1 cellular context compared by ENCODE assay signal in the genomic region with DNA sequence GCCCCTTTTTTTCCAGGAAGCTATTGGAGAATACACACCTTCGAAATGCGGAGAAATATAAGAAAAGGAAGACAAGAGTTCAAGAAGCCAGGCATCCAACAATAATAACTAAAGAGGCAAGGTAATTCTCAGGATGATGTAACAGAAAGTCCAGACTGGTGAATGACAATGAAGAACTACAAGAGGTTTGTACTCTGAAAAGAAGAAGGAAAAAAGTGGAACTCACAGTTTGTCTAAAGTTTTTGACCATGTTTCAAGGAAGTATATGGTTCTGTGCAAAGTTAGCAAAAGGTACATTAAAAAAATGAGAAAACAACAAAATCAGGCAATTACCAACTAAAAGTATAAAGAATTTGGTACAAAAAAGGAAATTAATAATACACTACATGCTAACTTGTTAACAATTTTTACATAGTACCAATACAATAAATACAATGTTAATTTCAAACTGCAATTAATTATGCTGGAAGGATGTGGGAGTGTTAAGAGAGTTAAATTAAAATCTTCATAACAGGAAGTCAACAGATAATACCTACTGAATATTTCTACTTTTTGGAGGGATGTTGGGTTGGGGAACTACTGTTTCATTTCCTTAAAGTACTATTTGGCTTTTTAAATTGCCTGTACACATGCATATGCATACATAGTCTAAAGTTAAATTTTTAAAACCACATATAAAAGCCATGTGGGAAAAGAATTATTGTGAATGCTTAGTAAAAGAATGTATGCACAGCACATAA.
TF ChIP-seq lines count a peak whose summit lies in the region.

No MANE protein-coding gene starts in this region.

TF ChIP-seq in HCT116, 20 proteins besides CTCF, POLR2A, EP300 and RAD21:
- TF ChIP-seq EGR1 (IDR thresholded peaks at IDR 0.05; ENCODE audit: low read depth) (no peak), POLR2AphosphoS5 (IDR thresholded peaks at IDR 0.05; ENCODE audit: low read depth, low read length) (no peak), JUND (IDR thresholded peaks at IDR 0.05) (no peak), TCF7L2 (IDR thresholded peaks at IDR 0.05; ENCODE audit: borderline replicate concordance, extremely low read depth, insufficient read depth, insufficient read length) (no peak), CEBPB (IDR thresholded peaks at IDR 0.05; ENCODE audit: low read depth) (no peak), ZFX (IDR thresholded peaks at IDR 0.05) (no peak), ELF1 (IDR thresholded peaks at IDR 0.05; ENCODE audit: borderline replicate concordance, low read depth) (no peak), ZNF274 (IDR thresholded peaks at IDR 0.05; ENCODE audit: low read depth, low read length) (no peak), SIN3A (IDR thresholded peaks at IDR 0.05; ENCODE audit: low read depth) (no peak), SRF (IDR thresholded peaks at IDR 0.05; ENCODE audit: low read depth) (no peak), FOSL1 (IDR thresholded peaks at IDR 0.05; ENCODE audit: low read depth) (no peak), SP1 (IDR thresholded peaks at IDR 0.05; ENCODE audit: low read depth) (no peak), EZH2 (IDR thresholded peaks at IDR 0.05) (no peak)
- TF ChIP-seq, protein P1, sequence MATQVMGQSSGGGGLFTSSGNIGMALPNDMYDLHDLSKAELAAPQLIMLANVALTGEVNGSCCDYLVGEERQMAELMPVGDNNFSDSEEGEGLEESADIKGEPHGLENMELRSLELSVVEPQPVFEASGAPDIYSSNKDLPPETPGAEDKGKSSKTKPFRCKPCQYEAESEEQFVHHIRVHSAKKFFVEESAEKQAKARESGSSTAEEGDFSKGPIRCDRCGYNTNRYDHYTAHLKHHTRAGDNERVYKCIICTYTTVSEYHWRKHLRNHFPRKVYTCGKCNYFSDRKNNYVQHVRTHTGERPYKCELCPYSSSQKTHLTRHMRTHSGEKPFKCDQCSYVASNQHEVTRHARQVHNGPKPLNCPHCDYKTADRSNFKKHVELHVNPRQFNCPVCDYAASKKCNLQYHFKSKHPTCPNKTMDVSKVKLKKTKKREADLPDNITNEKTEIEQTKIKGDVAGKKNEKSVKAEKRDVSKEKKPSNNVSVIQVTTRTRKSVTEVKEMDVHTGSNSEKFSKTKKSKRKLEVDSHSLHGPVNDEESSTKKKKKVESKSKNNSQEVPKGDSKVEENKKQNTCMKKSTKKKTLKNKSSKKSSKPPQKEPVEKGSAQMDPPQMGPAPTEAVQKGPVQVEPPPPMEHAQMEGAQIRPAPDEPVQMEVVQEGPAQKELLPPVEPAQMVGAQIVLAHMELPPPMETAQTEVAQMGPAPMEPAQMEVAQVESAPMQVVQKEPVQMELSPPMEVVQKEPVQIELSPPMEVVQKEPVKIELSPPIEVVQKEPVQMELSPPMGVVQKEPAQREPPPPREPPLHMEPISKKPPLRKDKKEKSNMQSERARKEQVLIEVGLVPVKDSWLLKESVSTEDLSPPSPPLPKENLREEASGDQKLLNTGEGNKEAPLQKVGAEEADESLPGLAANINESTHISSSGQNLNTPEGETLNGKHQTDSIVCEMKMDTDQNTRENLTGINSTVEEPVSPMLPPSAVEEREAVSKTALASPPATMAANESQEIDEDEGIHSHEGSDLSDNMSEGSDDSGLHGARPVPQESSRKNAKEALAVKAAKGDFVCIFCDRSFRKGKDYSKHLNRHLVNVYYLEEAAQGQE (IDR thresholded peaks at IDR 0.05; ENCODE audit: low read depth) = no peak
- TF ChIP-seq, protein P2, sequence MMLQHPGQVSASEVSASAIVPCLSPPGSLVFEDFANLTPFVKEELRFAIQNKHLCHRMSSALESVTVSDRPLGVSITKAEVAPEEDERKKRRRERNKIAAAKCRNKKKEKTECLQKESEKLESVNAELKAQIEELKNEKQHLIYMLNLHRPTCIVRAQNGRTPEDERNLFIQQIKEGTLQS (IDR thresholded peaks at IDR 0.05) = no peak
- TF ChIP-seq, protein P3, sequence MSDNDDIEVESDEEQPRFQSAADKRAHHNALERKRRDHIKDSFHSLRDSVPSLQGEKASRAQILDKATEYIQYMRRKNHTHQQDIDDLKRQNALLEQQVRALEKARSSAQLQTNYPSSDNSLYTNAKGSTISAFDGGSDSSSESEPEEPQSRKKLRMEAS (IDR thresholded peaks at IDR 0.05) = no peak
